Comparison of ENCODE assay signal across 8 cellular contexts in the genomic region with DNA sequence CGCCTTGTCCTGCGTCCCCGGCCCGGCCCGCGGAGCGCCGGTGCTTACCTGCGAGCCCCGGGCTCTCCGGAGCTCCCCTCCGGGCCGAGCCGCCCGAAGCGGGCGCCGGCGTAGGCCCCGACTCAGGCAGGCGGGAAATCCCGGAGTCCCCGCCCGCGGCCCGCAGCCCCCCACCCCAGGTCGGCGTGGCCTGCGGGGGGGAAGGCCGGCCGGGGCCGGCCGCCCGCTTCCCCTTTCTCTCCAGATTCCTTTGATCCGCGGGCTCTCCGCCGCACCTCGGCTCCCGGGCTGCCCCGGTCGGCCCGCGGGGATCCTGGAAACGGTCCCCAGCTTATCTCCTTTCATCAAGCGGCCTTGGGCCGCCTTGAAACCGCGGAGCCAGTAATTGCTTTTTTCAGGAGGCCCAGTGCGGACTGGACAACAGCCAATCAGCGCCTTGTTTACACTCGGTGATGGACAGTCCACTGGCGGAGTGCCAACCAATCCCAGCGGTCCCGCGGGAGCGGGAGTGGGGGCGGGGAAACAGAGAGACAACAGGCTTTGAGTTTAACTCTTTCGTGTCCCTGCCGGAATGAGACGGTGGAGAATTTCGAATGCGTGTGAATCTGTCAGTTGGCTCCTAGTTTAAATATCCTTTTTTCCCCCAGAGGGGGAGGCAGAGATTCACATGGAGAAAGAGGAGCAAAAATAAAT. TPM values are rescaled to one million over a fixed set of nuclear protein-coding genes. Genes with fewer than 3 reads are reported as not detected.
DNase-seq lines count a peak whose midpoint lies in the region; ATAC-seq and TF ChIP-seq lines count a peak whose summit lies in the region.

No MANE protein-coding gene starts in this region.

- no peaks in the 10 kb centered on the region for H3K9me3 ChIP-seq in BE2C
- no peaks in the 10 kb centered on the region for H3K9me3 ChIP-seq in mesodermal cell (ENCODE audit: control insufficient read depth, low read length)

- DNase-seq in BE2C (peak; percentile 100), H7 (peak; percentile 99), NCI-H345 (lab: John Stamatoyannopoulos, UW) (peak; percentile 100), epithelial cell of proximal tubule (ENCODE audit: low read depth) (peak; percentile 91)
- DNase-seq in activated CD4-positive, alpha-beta T cell treated with anti-CD3 and anti-CD28 coated beads, Interleukin-2, amount 50 U/mL, for 48 hours: peak; percentile 90 to 94
- peak; percentile 22 to 41 for DNase-seq in stimulated activated CD8-positive, alpha-beta memory T cell treated with anti-CD3 and anti-CD28 coated beads, Interleukin-4, amount 100 ng/mL, for 1 hour (ENCODE audit: low read depth in 2 of 2, low spot score in 1 of 2)

- peaks cover 19% of the 10 kb centered on the region for H3K27me3 ChIP-seq in BE2C
- peaks cover 74% of the 10 kb centered on the region for H3K27me3 ChIP-seq in H7 (ENCODE audit: control insufficient read depth, insufficient read depth, low read length)

- WGBS in mesodermal cell (ENCODE audit: insufficient coverage in 2 of 2), 2 experiments: 0 to 1% methylated on average over 48 to 51 of the region's 63 CpGs

- TF ChIP-seq CTCF in BE2C (IDR thresholded peaks at IDR 0.05; ENCODE audit: low read depth, low read length): peak; percentile 34
- no peak for TF ChIP-seq CTCF in epithelial cell of proximal tubule (conservative IDR thresholded peaks at IDR 0.05; ENCODE audit: low read depth, low read length)

- ATAC-seq in GM21367 (IDR thresholded peaks at IDR 0.05; ENCODE audit: unreplicated experiment): no peak

- H3K4me3 ChIP-seq in BE2C (ENCODE audit: low read depth, low read length) (peak overlapping the region; percentile 69), H7 (ENCODE audit: insufficient read depth, low read depth, low read length) (peak overlapping the region; percentile 60), epithelial cell of proximal tubule (ENCODE audit: low read depth, low read length) (peak overlapping the region; percentile 74), mesodermal cell (ENCODE audit: extremely low read depth, insufficient read depth, low read length, poor library complexity, severe bottlenecking) (peak overlapping the region; percentile 63)

- no peaks in the 10 kb centered on the region for H3K36me3 ChIP-seq in BE2C
- H3K36me3 ChIP-seq in H7 (replicated peaks; ENCODE audit: control insufficient read depth, insufficient read depth, low read length): no peaks in the 10 kb centered on the region
- peaks cover 8% of the 10 kb centered on the region for H3K36me3 ChIP-seq in mesodermal cell (ENCODE audit: control insufficient read depth, insufficient read depth, low read length)

- peak overlapping the region; percentile 86 for H3K27ac ChIP-seq in mesodermal cell (ENCODE audit: low read depth, low read length, severe bottlenecking)

- H3K4me1 ChIP-seq in BE2C (peaks cover 19% of the 10 kb centered on the region), mesodermal cell (ENCODE audit: control insufficient read depth, insufficient read depth, low read length, poor library complexity, severe bottlenecking) (peaks cover 41% of the 10 kb centered on the region)

RNA-seq across cellular contexts. Expression of gene BAHCC1, which starts 1.4 kb away (rescaled TPM):
- polyA plus RNA-seq in BE2C (2012; ENCODE audit: insufficient read depth, insufficient read length, low read depth): 23.2 TPM
- total RNA-seq in H7 (2014; rRNA removed; shearing (Covaris generic)): 8.7 and 19.7 TPM in 2 replicates
- total RNA-seq in epithelial cell of proximal tubule: 4.8 and 6.2 TPM in 2 replicates
- polyA plus RNA-seq in mesodermal cell (2013, experiment 1 of 2): 29.9 TPM
- 21.6 TPM for polyA plus RNA-seq in mesodermal cell (2013, experiment 2 of 2)

Comparison
In these comparisons a context has a peak if more than half of its experiments do, and no peak if none do; other contexts are left out.
1. DNase-seq: peak in every context shown above with its lines; median percentile 100 in BE2C; 100 in NCI-H345; 99 in H7; 92 in activated CD4-positive, alpha-beta T cell treated with anti-CD3 and anti-CD28 coated beads, Interleukin-2, amount 50 U/mL, for 48 hours; 91 in epithelial cell of proximal tubule; 32 in stimulated activated CD8-positive, alpha-beta memory T cell treated with anti-CD3 and anti-CD28 coated beads, Interleukin-4, amount 100 ng/mL, for 1 hour.